In genomic region chr6:144840619-144841018, GRCh38 we compare ENCODE assay signal across 16 cellular contexts.
A peak's percentile ranks its signal among the peaks of the same experiment; 100 is the strongest.
DNase-seq lines count a peak whose midpoint lies in the region; ATAC-seq and TF ChIP-seq lines count a peak whose summit lies in the region.
"Had no signal": no experiment of that assay in that cellular context is flagged by ENCODE, and none has a peak within 500 bp of the region (broad histone marks: within the 10 kb centered on the region; RNA-seq: fewer than 3 reads in every experiment).

No MANE protein-coding gene starts in this region.

- H3K79me2 ChIP-seq in H9 (ENCODE audit: insufficient read depth, low read length) = no peaks in the 10 kb centered on the region

- no peak for ATAC-seq in HG03571 (IDR thresholded peaks at IDR 0.05; ENCODE audit: unreplicated experiment)
- ATAC-seq in HG02970 (IDR thresholded peaks at IDR 0.05; ENCODE audit: low FRiP score, unreplicated experiment) = no peak

- H3K79me1 ChIP-seq in H9 (ENCODE audit: insufficient read depth, low read depth, low read length, poor library complexity, severe bottlenecking) = no peaks in the 10 kb centered on the region

- H2BK12ac ChIP-seq in H9 (ENCODE audit: insufficient read length, low read depth, low read length) = no peak overlapping the region

- no peaks in the 10 kb centered on the region for H3K4me1 ChIP-seq in H9 (ENCODE audit: insufficient read depth, low read length)

- peaks cover 7% of the 10 kb centered on the region in 2 experiments; a peak in 3 of 4 replicates for H3K4me1 Mint-ChIP-seq in H9
- peaks cover 9% of the 10 kb centered on the region for H3K4me1 Mint-ChIP-seq in neural crest cell
- no peaks in the 10 kb centered on the region for H3K4me1 Mint-ChIP-seq in CD14-positive monocyte
- H3K4me1 Mint-ChIP-seq: IgD-negative memory B cell had no signal

- no peaks in the 10 kb centered on the region for H3K9me3 ChIP-seq in H9 (ENCODE audit: control insufficient read depth, low read depth, low read length)
- H3K9me3 ChIP-seq: HAP-1 had no signal

- H3K18ac ChIP-seq in H9 (ENCODE audit: insufficient read length, low read depth, low read length) = no peak overlapping the region

- H4K5ac ChIP-seq in H9 (ENCODE audit: insufficient read length, low read depth, low read length) = no peak overlapping the region

- H3K27me3 Mint-ChIP-seq in H9 (ENCODE audit: low read depth) (no peaks in the 10 kb centered on the region), neural crest cell (ENCODE audit: low read depth) (no peaks in the 10 kb centered on the region), CD14-positive monocyte (ENCODE audit: low read depth in 3 of 3) (no peaks in the 10 kb centered on the region)
- H3K27me3 Mint-ChIP-seq: CD4-positive, CD25-positive, alpha-beta regulatory T cell; IgD-negative memory B cell had no signal

- H2BK5ac ChIP-seq in H9 (ENCODE audit: insufficient read length, low read length) = no peak overlapping the region

- H3K4me3 Mint-ChIP-seq in H9 (no peak overlapping the region), neural crest cell (no peak overlapping the region), CD14-positive monocyte (no peak overlapping the region)
- H3K4me3 Mint-ChIP-seq: CD4-positive, CD25-positive, alpha-beta regulatory T cell; IgD-negative memory B cell had no signal

- H3K27ac ChIP-seq in H9 (ENCODE audit: insufficient read length, low read depth, low read length) = no peak overlapping the region
- H3K27ac ChIP-seq: HL-60, SK-N-MC had no signal

- H2BK15ac ChIP-seq in H9 (ENCODE audit: low read depth, low read length) = no peak overlapping the region

- no peak overlapping the region for H2AK5ac ChIP-seq in H9 (ENCODE audit: insufficient read length, low read length)

- H2BK20ac ChIP-seq in H9 (ENCODE audit: low read depth, low read length, poor library complexity, severe bottlenecking) = no peak overlapping the region

- no peak overlapping the region for H3K56ac ChIP-seq in H9 (ENCODE audit: insufficient read length, low read depth, low read length)

- H3K27ac Mint-ChIP-seq in H9 = peak overlapping the region; percentile 43 to 79 (median 44); a peak in 3 of 7 replicates
- H3K27ac Mint-ChIP-seq in neural crest cell (ENCODE audit: unreplicated experiment) = peak overlapping the region; percentile 7
- H3K27ac Mint-ChIP-seq in CD14-positive monocyte = peak overlapping the region in 2 of 7 donors; percentile 47 to 54
- H3K27ac Mint-ChIP-seq: IgD-negative memory B cell had no signal

- H3K36me3 Mint-ChIP-seq in H9 (ENCODE audit: insufficient read depth in 1 of 3, low read depth in 3 of 3) (peaks cover 4 to 59% (median 57%) of the 10 kb centered on the region in 3 experiments; a peak in 5 of 7 replicates), neural crest cell (ENCODE audit: low read depth) (peaks cover 4% of the 10 kb centered on the region), CD14-positive monocyte (peaks cover 78 to 87% of the 10 kb centered on the region in 2 donors)

- H3K9me3 Mint-ChIP-seq in H9 (no peaks in the 10 kb centered on the region), neural crest cell (no peaks in the 10 kb centered on the region), CD14-positive monocyte (no peaks in the 10 kb centered on the region)
- H3K9me3 Mint-ChIP-seq: IgD-negative memory B cell had no signal

- H4K20me1 ChIP-seq in H9 (ENCODE audit: control insufficient read depth, insufficient read depth, insufficient read length) = no peaks in the 10 kb centered on the region

- H3K23me2 ChIP-seq in H9 (ENCODE audit: insufficient read length, low read depth, low read length, poor library complexity, severe bottlenecking) = no peaks in the 10 kb centered on the region

- H2AFZ ChIP-seq in H9 (ENCODE audit: low read length) = no peak overlapping the region

- DNase-seq in H9 = no peak
- peak; percentile 97 for DNase-seq in NCI-H146 (lab: John Stamatoyannopoulos, UW)
- peak; percentile 87 for DNase-seq in NCI-H69 (lab: John Stamatoyannopoulos, UW)
- DNase-seq in neural crest cell (ENCODE audit: low read depth, low spot score) = no peak
- no peak for DNase-seq in CD14-positive monocyte (ENCODE audit: low spot score)
- DNase-seq: ACHN; CD4-positive, CD25-positive, alpha-beta regulatory T cell; EL; NCI-H2171; NCI-H524 treated with DMSO at 0.1 percent for 48 hours had no signal

- H2BK120ac ChIP-seq in H9 (ENCODE audit: low read depth, low read length, poor library complexity, severe bottlenecking) = no peak overlapping the region

- no CpG with 5 or more reads among the region's 10 CpGs for WGBS in H9 (ENCODE audit: extremely low coverage, insufficient read length, low lambda C conversion rate)

- H4K91ac ChIP-seq in H9 (ENCODE audit: insufficient read length, low read depth, low read length) = no peak overlapping the region

- H3K4me2 ChIP-seq in H9 (ENCODE audit: insufficient read depth, insufficient read length, low read length) = no peak overlapping the region

- H3K23ac ChIP-seq in H9 (ENCODE audit: insufficient read length, low read depth, low read length) = no peak overlapping the region

- no peaks in the 10 kb centered on the region for H3K27me3 ChIP-seq in H9 (ENCODE audit: insufficient read depth, low read length)

- H3K14ac ChIP-seq in H9 (ENCODE audit: insufficient read depth, low read length) = no peak overlapping the region

- intact Hi-C loops in CD14-positive monocyte (cut with micrococcal nuclease) = no loop called here

- no peak for TF ChIP-seq CTCF in H9 (conservative IDR thresholded peaks at IDR 0.05)
- no peak for TF ChIP-seq CTCF in neural crest cell (conservative IDR thresholded peaks at IDR 0.05)
- no peak for TF ChIP-seq CTCF in CD14-positive monocyte (IDR thresholded peaks at IDR 0.05)

- no peak overlapping the region for H3T11ph ChIP-seq in H9 (ENCODE audit: low read length)

- no peak overlapping the region for H3K9ac ChIP-seq in H9 (ENCODE audit: extremely low read depth, insufficient read length, low read length)

- no peak overlapping the region for H3K4ac ChIP-seq in H9 (ENCODE audit: low read depth, low read length)

- no peak overlapping the region for H4K8ac ChIP-seq in H9 (replicated peaks; ENCODE audit: insufficient read length, low read depth, low read length)

Comparison
In these comparisons a context has a peak if more than half of its experiments do, and no peak if none do; other contexts are left out.
1. DNase-seq: peak in NCI-H146 (single experiment) and NCI-H69 (single experiment); none in H9 (single experiment), neural crest cell (single experiment) and CD14-positive monocyte (single experiment).